Comparison of ENCODE assay signal across 27 cellular contexts in the genomic region with DNA sequence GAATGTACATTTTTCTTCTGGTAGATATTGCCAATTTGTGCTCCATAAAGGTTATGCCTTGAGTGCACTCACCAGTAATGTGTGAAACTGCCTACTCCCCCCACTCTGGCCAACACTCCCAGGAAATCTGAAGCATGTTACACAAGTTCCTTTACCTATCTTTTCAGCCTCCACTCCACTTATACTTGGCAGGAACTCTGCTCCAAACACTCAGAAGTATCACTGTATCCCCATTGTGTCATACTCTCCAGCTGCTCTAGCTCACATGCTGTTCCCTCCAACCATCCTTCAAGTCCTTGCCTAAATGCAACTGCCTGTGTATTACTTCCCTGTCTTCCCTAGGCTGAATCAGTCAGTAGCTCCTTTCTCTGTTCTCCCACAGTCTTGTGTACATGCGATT. TPM values are rescaled to one million over a fixed set of nuclear protein-coding genes. Genes with fewer than 3 reads are reported as not detected.
DNase-seq lines count a peak whose midpoint lies in the region; ATAC-seq and TF ChIP-seq lines count a peak whose summit lies in the region.
"Had no signal": no experiment of that assay in that cellular context is flagged by ENCODE, and none has a peak within 500 bp of the region (broad histone marks: within the 10 kb centered on the region; RNA-seq: fewer than 3 reads in every experiment).

No MANE protein-coding gene starts in this region.

- WGBS in lung, 2 donors: 73 to 89% methylated on average over 1 of the region's 1 CpG
- 58 to 80% methylated on average over 1 of the region's 1 CpG for WGBS in esophagus squamous epithelium, 2 donors

- no peaks in the 10 kb centered on the region for H3K36me3 Mint-ChIP-seq in GM23338 (ENCODE audit: low read depth)
- H3K36me3 Mint-ChIP-seq in activated CD8-positive, alpha-beta T cell treated with anti-CD3 and anti-CD28 coated beads, Interleukin-2, amount 10 ng/mL, durations not matched to agents 7 days and 5 days (ENCODE audit: low read depth): no peaks in the 10 kb centered on the region
- H3K36me3 Mint-ChIP-seq: CD14-positive monocyte; CD8-positive, alpha-beta memory T cell had no signal

- H3K9me3 ChIP-seq in SK-N-MC (ENCODE audit: low read depth, low read length) (no peaks in the 10 kb centered on the region), lung (ENCODE audit: control insufficient read depth in 2 of 2, insufficient read depth in 1 of 2, low read length in 1 of 2) (no peaks in the 10 kb centered on the region), esophagus squamous epithelium (no peaks in the 10 kb centered on the region)
- H3K9me3 ChIP-seq: BE2C, MG63, SK-N-SH had no signal

- H3K9me2 ChIP-seq in GM23338 (ENCODE audit: insufficient read depth): no peaks in the 10 kb centered on the region
- H3K9me2 ChIP-seq: SK-N-SH had no signal

- H3K27ac ChIP-seq in GM23338 (ENCODE audit: low read depth): no peak overlapping the region
- peak overlapping the region; percentile 87 for H3K27ac ChIP-seq in SK-N-MC
- H3K27ac ChIP-seq in lung (ENCODE audit: low read depth in 1 of 2, low read length in 1 of 2): no peak overlapping the region
- H3K27ac ChIP-seq in esophagus squamous epithelium: no peak overlapping the region
- H3K27ac ChIP-seq: 22Rv1, PC-9 had no signal

- TF ChIP-seq CTCF in GM23338 (conservative IDR thresholded peaks at IDR 0.05; ENCODE audit: low read depth in 2 of 2): no peak
- TF ChIP-seq CTCF in lung (IDR thresholded peaks at IDR 0.05; ENCODE audit: control extremely low read depth, extremely low read depth): no peak
- no peak for TF ChIP-seq CTCF in esophagus squamous epithelium (IDR thresholded peaks at IDR 0.05)

- H3K79me2 ChIP-seq in GM23338 (replicated peaks; ENCODE audit: insufficient read depth): no peaks in the 10 kb centered on the region

- H3K27me3 ChIP-seq in GM23338 (ENCODE audit: insufficient read depth) (no peaks in the 10 kb centered on the region), lung (ENCODE audit: control insufficient read depth, insufficient read depth) (no peaks in the 10 kb centered on the region), esophagus squamous epithelium (peaks cover 0 to 22% (median 0%) of the 10 kb centered on the region in 4 donors)

- no peak overlapping the region for H3K4me2 ChIP-seq in GM23338
- H3K4me2 ChIP-seq: PC-9, SK-N-SH had no signal

- no peak overlapping the region for H3K4me3 ChIP-seq in GM23338
- H3K4me3 ChIP-seq in SK-N-MC: no peak overlapping the region
- H3K4me3 ChIP-seq in lung: no peak overlapping the region
- no peak overlapping the region for H3K4me3 ChIP-seq in esophagus squamous epithelium
- H3K4me3 ChIP-seq: MG63, PC-9 had no signal

- H3K4me3 Mint-ChIP-seq in GM23338: no peak overlapping the region
- no peak overlapping the region for H3K4me3 Mint-ChIP-seq in activated CD8-positive, alpha-beta T cell treated with anti-CD3 and anti-CD28 coated beads, Interleukin-2, amount 10 ng/mL, durations not matched to agents 7 days and 5 days
- H3K4me3 Mint-ChIP-seq: CD14-positive monocyte; CD8-positive, alpha-beta memory T cell had no signal

- intact Hi-C loops in esophagus squamous epithelium (cut with DNase I): no loop called here

- H4K20me1 ChIP-seq in GM23338 (replicated peaks; ENCODE audit: insufficient read depth): no peaks in the 10 kb centered on the region

- H3K27ac Mint-ChIP-seq in GM23338: no peak overlapping the region
- no peak overlapping the region for H3K27ac Mint-ChIP-seq in activated CD8-positive, alpha-beta T cell treated with anti-CD3 and anti-CD28 coated beads, Interleukin-2, amount 10 ng/mL, durations not matched to agents 7 days and 5 days
- H3K27ac Mint-ChIP-seq: CD14-positive monocyte; CD8-positive, alpha-beta memory T cell had no signal

- no peaks in the 10 kb centered on the region for H3F3A ChIP-seq in GM23338 (replicated peaks; ENCODE audit: low read depth)

- TF ChIP-seq POLR2A in esophagus squamous epithelium (IDR thresholded peaks at IDR 0.05): no peak

- H2AFZ ChIP-seq in GM23338: peak overlapping the region; percentile 43; the same call in 1 of the 2 replicates
- H2AFZ ChIP-seq: PC-9 had no signal

- CTCF ChIA-PET in activated CD8-positive, alpha-beta T cell treated with anti-CD3 and anti-CD28 coated beads, Interleukin-2, amount 10 ng/mL, durations not matched to agents 7 days and 5 days (lab: Charles Lee): no interaction called here

- H3K9me3 Mint-ChIP-seq in GM23338: no peaks in the 10 kb centered on the region
- H3K9me3 Mint-ChIP-seq in activated CD8-positive, alpha-beta T cell treated with anti-CD3 and anti-CD28 coated beads, Interleukin-2, amount 10 ng/mL, durations not matched to agents 7 days and 5 days (ENCODE audit: insufficient read depth): no peaks in the 10 kb centered on the region
- H3K9me3 Mint-ChIP-seq: CD8-positive, alpha-beta memory T cell had no signal

- H3K36me3 ChIP-seq in GM23338 (ENCODE audit: insufficient read depth): no peaks in the 10 kb centered on the region
- no peaks in the 10 kb centered on the region for H3K36me3 ChIP-seq in SK-N-MC (ENCODE audit: insufficient read depth, low read length)
- H3K36me3 ChIP-seq in lung (ENCODE audit: control insufficient read depth in 2 of 2, insufficient read depth in 2 of 2, low read length in 2 of 2): no peaks in the 10 kb centered on the region
- no peaks in the 10 kb centered on the region for H3K36me3 ChIP-seq in esophagus squamous epithelium
- H3K36me3 ChIP-seq: BE2C, MG63 had no signal

- H3K9ac ChIP-seq in SK-N-MC (ENCODE audit: insufficient read length): no peak overlapping the region
- H3K9ac ChIP-seq: SK-N-SH had no signal

- H3K4me1 ChIP-seq in GM23338 (ENCODE audit: insufficient read depth): peaks cover 6% of the 10 kb centered on the region; the same call in 1 of the 2 replicates
- peaks cover 0 to 2% of the 10 kb centered on the region in 2 donors for H3K4me1 ChIP-seq in lung (ENCODE audit: control insufficient read depth in 2 of 2, insufficient read depth in 2 of 2, low read length in 2 of 2)
- H3K4me1 ChIP-seq in esophagus squamous epithelium: no peaks in the 10 kb centered on the region
- H3K4me1 ChIP-seq: BE2C had no signal

- POLR2A ChIA-PET in activated CD8-positive, alpha-beta T cell treated with anti-CD3 and anti-CD28 coated beads, Interleukin-2, amount 10 ng/mL, durations not matched to agents 7 days and 5 days (lab: Charles Lee): no interaction called here

- H3K27me3 Mint-ChIP-seq in GM23338 (ENCODE audit: insufficient read depth, low read depth, poor library complexity): peaks cover 6% of the 10 kb centered on the region
- peaks cover 16% of the 10 kb centered on the region for H3K27me3 Mint-ChIP-seq in activated CD8-positive, alpha-beta T cell treated with anti-CD3 and anti-CD28 coated beads, Interleukin-2, amount 10 ng/mL, durations not matched to agents 7 days and 5 days (ENCODE audit: low read depth)

- ATAC-seq in GM23338 (no peak), lung (ENCODE audit: insufficient read depth, low FRiP score) (no peak)
- ATAC-seq in activated CD8-positive, alpha-beta T cell treated with anti-CD3 and anti-CD28 coated beads, Interleukin-2, amount 10 ng/mL, durations not matched to agents 7 days and 5 days: no peak

- peak; percentile 14 for DNase-seq in DMS53 (lab: John Stamatoyannopoulos, UW)
- no peak for DNase-seq in DMS53 treated with DMSO at 0.1 percent for 48 hours (lab: John Stamatoyannopoulos, UW; ENCODE audit: unreplicated experiment)
- DNase-seq in GM23338 (ENCODE audit: low spot score): no peak
- DNase-seq in SK-N-MC (ENCODE audit: low read depth, low spot score): no peak
- peak; percentile 40 for DNase-seq in lung (ENCODE audit: low spot score)
- DNase-seq in activated CD8-positive, alpha-beta T cell treated with anti-CD3 and anti-CD28 coated beads, Interleukin-2, amount 10 ng/mL, durations not matched to agents 7 days and 5 days: no peak
- DNase-seq in NCI-H1417 treated with DMSO at 0.1 percent for 48 hours (lab: John Stamatoyannopoulos, UW): no peak
- DNase-seq in esophagus squamous epithelium (lab: John Stamatoyannopoulos, UW): no peak
- DNase-seq: BE2C; CD8-positive, alpha-beta memory T cell; DMS 273 treated with DMSO at 0.1 percent for 48 hours; H7; KBM-7; MG63; NCI-H1105 treated with DMSO at 0.1 percent for 48 hours; NCI-H1694; NCI-H2081 treated with DMSO at 0.1 percent for 48 hours; NCI-H526 treated with DMSO at 0.1 percent for 48 hours; PC-9; SHP77 treated with DMSO at 0.1 percent for 48 hours; SK-N-SH; SW 1271 had no signal

- peaks cover 23% of the 10 kb centered on the region for H3K4me1 Mint-ChIP-seq in GM23338
- peaks cover 5% of the 10 kb centered on the region for H3K4me1 Mint-ChIP-seq in activated CD8-positive, alpha-beta T cell treated with anti-CD3 and anti-CD28 coated beads, Interleukin-2, amount 10 ng/mL, durations not matched to agents 7 days and 5 days (ENCODE audit: low read depth)
- H3K4me1 Mint-ChIP-seq: CD8-positive, alpha-beta memory T cell had no signal

TF ChIP-seq in GM23338, 12 proteins besides CTCF, POLR2A, EP300 and RAD21 (continues in another document):
- TF ChIP-seq JUNB (IDR thresholded peaks at IDR 0.05; ENCODE audit: unreplicated experiment) (no peak), CREB1 (CRISPR knock-in tag; IDR thresholded peaks at IDR 0.05; ENCODE audit: low read depth) (no peak)

RNA-seq across cellular contexts. Expression of gene POU4F3, which starts 28.3 kb away (rescaled TPM):
- total RNA-seq in GM23338 (2014; rRNA removed; shearing (Covaris generic)): 0.49 TPM in 1 of 2 replicates, not detected in the other
- 0.09 TPM in 1 of 2 replicates, not detected in the other for polyA plus RNA-seq in GM23338 (2016; fragmentation: Nextera tagmentation; extraction: Ambion mirVana)
- total RNA-seq in lung: under 1 TPM in 1 of 2 donors, not detected in 1; 0.09 TPM
- under 1 TPM in 1 of 2 donors, not detected in 1; 0.05 TPM for polyA plus RNA-seq in lung
- total RNA-seq in activated CD8-positive, alpha-beta T cell treated with anti-CD3 and anti-CD28 coated beads, Interleukin-2, amount 10 ng/mL, durations not matched to agents 7 days and 5 days: under 1 TPM in 1 of 2 experiments, not detected in 1; 0.13 TPM
- not detected for total RNA-seq in esophagus squamous epithelium
- total RNA-seq: G401, NCI-H460, PC-9, RPMI7951 had no signal
- polyA plus RNA-seq: CD14-positive monocyte; CD8-positive, alpha-beta memory T cell had no signal

Comparison
In these comparisons a context has a peak if more than half of its experiments do, and no peak if none do; other contexts are left out.
1. DNase-seq: peak in DMS53 (single experiment) and lung (single experiment); none in DMS53 treated with DMSO at 0.1 percent for 48 hours (single experiment), GM23338 (single experiment), SK-N-MC (single experiment), activated CD8-positive, alpha-beta T cell treated with anti-CD3 and anti-CD28 coated beads, Interleukin-2, amount 10 ng/mL, durations not matched to agents 7 days and 5 days (single experiment), NCI-H1417 treated with DMSO at 0.1 percent for 48 hours (single experiment) and esophagus squamous epithelium (single experiment).